In genomic region chr5:36239370-36240293, GRCh38 we compare ENCODE assay signal across 1 cellular context.
A peak's percentile ranks its signal among the peaks of the same experiment; 100 is the strongest.
TF ChIP-seq lines count a peak whose summit lies in the region.

No MANE protein-coding gene starts in this region.

TF ChIP-seq in HepG2, 621 proteins besides CTCF, POLR2A, EP300 and RAD21 (continued from another document and continues in another):
- TF ChIP-seq, protein P1, sequence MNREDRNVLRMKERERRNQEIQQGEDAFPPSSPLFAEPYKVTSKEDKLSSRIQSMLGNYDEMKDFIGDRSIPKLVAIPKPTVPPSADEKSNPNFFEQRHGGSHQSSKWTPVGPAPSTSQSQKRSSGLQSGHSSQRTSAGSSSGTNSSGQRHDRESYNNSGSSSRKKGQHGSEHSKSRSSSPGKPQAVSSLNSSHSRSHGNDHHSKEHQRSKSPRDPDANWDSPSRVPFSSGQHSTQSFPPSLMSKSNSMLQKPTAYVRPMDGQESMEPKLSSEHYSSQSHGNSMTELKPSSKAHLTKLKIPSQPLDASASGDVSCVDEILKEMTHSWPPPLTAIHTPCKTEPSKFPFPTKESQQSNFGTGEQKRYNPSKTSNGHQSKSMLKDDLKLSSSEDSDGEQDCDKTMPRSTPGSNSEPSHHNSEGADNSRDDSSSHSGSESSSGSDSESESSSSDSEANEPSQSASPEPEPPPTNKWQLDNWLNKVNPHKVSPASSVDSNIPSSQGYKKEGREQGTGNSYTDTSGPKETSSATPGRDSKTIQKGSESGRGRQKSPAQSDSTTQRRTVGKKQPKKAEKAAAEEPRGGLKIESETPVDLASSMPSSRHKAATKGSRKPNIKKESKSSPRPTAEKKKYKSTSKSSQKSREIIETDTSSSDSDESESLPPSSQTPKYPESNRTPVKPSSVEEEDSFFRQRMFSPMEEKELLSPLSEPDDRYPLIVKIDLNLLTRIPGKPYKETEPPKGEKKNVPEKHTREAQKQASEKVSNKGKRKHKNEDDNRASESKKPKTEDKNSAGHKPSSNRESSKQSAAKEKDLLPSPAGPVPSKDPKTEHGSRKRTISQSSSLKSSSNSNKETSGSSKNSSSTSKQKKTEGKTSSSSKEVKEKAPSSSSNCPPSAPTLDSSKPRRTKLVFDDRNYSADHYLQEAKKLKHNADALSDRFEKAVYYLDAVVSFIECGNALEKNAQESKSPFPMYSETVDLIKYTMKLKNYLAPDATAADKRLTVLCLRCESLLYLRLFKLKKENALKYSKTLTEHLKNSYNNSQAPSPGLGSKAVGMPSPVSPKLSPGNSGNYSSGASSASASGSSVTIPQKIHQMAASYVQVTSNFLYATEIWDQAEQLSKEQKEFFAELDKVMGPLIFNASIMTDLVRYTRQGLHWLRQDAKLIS (CRISPR knock-in tag; IDR thresholded peaks at IDR 0.05) = no peak
- TF ChIP-seq, protein P2, sequence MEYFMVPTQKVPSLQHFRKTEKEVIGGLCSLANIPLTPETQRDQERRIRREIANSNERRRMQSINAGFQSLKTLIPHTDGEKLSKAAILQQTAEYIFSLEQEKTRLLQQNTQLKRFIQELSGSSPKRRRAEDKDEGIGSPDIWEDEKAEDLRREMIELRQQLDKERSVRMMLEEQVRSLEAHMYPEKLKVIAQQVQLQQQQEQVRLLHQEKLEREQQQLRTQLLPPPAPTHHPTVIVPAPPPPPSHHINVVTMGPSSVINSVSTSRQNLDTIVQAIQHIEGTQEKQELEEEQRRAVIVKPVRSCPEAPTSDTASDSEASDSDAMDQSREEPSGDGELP (IDR thresholded peaks at IDR 0.05; ENCODE audit: borderline replicate concordance, low read depth) = 0 out of 2 replicates have a peak, but pooled peaks have one; percentile 21
- no peak for TF ChIP-seq ARHGAP35 (CRISPR knock-in tag; IDR thresholded peaks at IDR 0.05; ENCODE audit: borderline replicate concordance)
- TF ChIP-seq NFYB (CRISPR knock-in tag; IDR thresholded peaks at IDR 0.05) = no peak
- 0 out of 2 replicates have a peak, but pooled peaks have one; percentile 33 for TF ChIP-seq ZNF510 (CRISPR knock-in tag; IDR thresholded peaks at IDR 0.05; ENCODE audit: low read depth)
- TF ChIP-seq FOXA3 (CRISPR knock-in tag; IDR thresholded peaks at IDR 0.05) = peak; percentile 95
- TF ChIP-seq ZNF792 (CRISPR knock-in tag; IDR thresholded peaks at IDR 0.05) = 0 out of 2 replicates have a peak, but pooled peaks have one; percentile 34
- TF ChIP-seq, protein P3, sequence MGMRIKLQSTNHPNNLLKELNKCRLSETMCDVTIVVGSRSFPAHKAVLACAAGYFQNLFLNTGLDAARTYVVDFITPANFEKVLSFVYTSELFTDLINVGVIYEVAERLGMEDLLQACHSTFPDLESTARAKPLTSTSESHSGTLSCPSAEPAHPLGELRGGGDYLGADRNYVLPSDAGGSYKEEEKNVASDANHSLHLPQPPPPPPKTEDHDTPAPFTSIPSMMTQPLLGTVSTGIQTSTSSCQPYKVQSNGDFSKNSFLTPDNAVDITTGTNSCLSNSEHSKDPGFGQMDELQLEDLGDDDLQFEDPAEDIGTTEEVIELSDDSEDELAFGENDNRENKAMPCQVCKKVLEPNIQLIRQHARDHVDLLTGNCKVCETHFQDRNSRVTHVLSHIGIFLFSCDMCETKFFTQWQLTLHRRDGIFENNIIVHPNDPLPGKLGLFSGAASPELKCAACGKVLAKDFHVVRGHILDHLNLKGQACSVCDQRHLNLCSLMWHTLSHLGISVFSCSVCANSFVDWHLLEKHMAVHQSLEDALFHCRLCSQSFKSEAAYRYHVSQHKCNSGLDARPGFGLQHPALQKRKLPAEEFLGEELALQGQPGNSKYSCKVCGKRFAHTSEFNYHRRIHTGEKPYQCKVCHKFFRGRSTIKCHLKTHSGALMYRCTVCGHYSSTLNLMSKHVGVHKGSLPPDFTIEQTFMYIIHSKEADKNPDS (CRISPR knock-in tag; IDR thresholded peaks at IDR 0.05) = peak; percentile 48; the same call in 1 of the 2 replicates
- no peak for TF ChIP-seq CHCHD3 (CRISPR knock-in tag; IDR thresholded peaks at IDR 0.05)
- TF ChIP-seq MLXIP (CRISPR knock-in tag; IDR thresholded peaks at IDR 0.05; ENCODE audit: borderline replicate concordance) = no peak
- TF ChIP-seq TEAD3 (CRISPR knock-in tag; optimal IDR thresholded peaks at IDR 0.05; ENCODE audit: borderline replicate concordance) = peak; percentile 31
- TF ChIP-seq HDAC1 (CRISPR knock-in tag; IDR thresholded peaks at IDR 0.05) = peak; percentile 73
- TF ChIP-seq ZNF207 (IDR thresholded peaks at IDR 0.05; ENCODE audit: borderline replicate concordance) = no peak
- TF ChIP-seq HMGXB3 (CRISPR knock-in tag; IDR thresholded peaks at IDR 0.05; ENCODE audit: borderline replicate concordance) = 0 out of 2 replicates have a peak, but pooled peaks have one; percentile 63
- TF ChIP-seq MIER2 (CRISPR knock-in tag; IDR thresholded peaks at IDR 0.05) = no peak
- no peak for TF ChIP-seq SMAD1 (CRISPR knock-in tag; IDR thresholded peaks at IDR 0.05; ENCODE audit: borderline replicate concordance, low read depth)
- no peak for TF ChIP-seq FOXP1 (IDR thresholded peaks at IDR 0.05)
- peak; percentile 87 for TF ChIP-seq FOXP1 (CRISPR knock-in tag; IDR thresholded peaks at IDR 0.05)
- TF ChIP-seq ZSCAN25 (CRISPR knock-in tag; IDR thresholded peaks at IDR 0.05) = no peak
- TF ChIP-seq ATF7-NPFF (CRISPR knock-in tag; IDR thresholded peaks at IDR 0.05; ENCODE audit: low read depth) = no peak
- no peak for TF ChIP-seq ZKSCAN8 (CRISPR knock-in tag; IDR thresholded peaks at IDR 0.05; ENCODE audit: borderline replicate concordance)
- TF ChIP-seq MYC (CRISPR knock-in tag; IDR thresholded peaks at IDR 0.05; ENCODE audit: borderline replicate concordance) = no peak
- TF ChIP-seq KAT7 (CRISPR knock-in tag; IDR thresholded peaks at IDR 0.05; ENCODE audit: borderline replicate concordance) = 0 out of 2 replicates have a peak, but pooled peaks have one; percentile 26
- 0 out of 2 replicates have a peak, but pooled peaks have one; percentile 51 for TF ChIP-seq HMG20B (CRISPR knock-in tag; conservative IDR thresholded peaks at IDR 0.05)
- TF ChIP-seq ZFY (CRISPR knock-in tag; IDR thresholded peaks at IDR 0.05) = peak; percentile 59
- TF ChIP-seq ZNF446 (CRISPR knock-in tag; IDR thresholded peaks at IDR 0.05) = no peak
- no peak for TF ChIP-seq ZNF17 (CRISPR knock-in tag; IDR thresholded peaks at IDR 0.05)
- TF ChIP-seq SIN3A (IDR thresholded peaks at IDR 0.05; ENCODE audit: borderline replicate concordance, low read depth, low read length) = 0 out of 2 replicates have a peak, but pooled peaks have one; percentile 35
- peak; percentile 32; the same call in 1 of the 2 replicates for TF ChIP-seq ELF3 (CRISPR knock-in tag; IDR thresholded peaks at IDR 0.05)
- TF ChIP-seq, protein P4, sequence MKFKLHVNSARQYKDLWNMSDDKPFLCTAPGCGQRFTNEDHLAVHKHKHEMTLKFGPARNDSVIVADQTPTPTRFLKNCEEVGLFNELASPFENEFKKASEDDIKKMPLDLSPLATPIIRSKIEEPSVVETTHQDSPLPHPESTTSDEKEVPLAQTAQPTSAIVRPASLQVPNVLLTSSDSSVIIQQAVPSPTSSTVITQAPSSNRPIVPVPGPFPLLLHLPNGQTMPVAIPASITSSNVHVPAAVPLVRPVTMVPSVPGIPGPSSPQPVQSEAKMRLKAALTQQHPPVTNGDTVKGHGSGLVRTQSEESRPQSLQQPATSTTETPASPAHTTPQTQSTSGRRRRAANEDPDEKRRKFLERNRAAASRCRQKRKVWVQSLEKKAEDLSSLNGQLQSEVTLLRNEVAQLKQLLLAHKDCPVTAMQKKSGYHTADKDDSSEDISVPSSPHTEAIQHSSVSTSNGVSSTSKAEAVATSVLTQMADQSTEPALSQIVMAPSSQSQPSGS (CRISPR knock-in tag; IDR thresholded peaks at IDR 0.05) = peak; percentile 70; the same call in 1 of the 2 replicates
- TF ChIP-seq HNRNPK (IDR thresholded peaks at IDR 0.05; ENCODE audit: low read depth, low read length, poor library complexity, severe bottlenecking) = no peak
- TF ChIP-seq PITX1 (CRISPR knock-in tag; IDR thresholded peaks at IDR 0.05) = peak; percentile 91
- TF ChIP-seq ZNF609 (CRISPR knock-in tag; IDR thresholded peaks at IDR 0.05; ENCODE audit: borderline replicate concordance) = peak; percentile 95
- peak; percentile 75; the same call in 1 of the 2 replicates for TF ChIP-seq MYPOP (CRISPR knock-in tag; IDR thresholded peaks at IDR 0.05)
- TF ChIP-seq NCOR1 (IDR thresholded peaks at IDR 0.05; ENCODE audit: borderline replicate concordance, low read length) = peak; percentile 80
